ENCODE assay signal across 8 cellular contexts in genomic region chr18:59139615-59140286, GRCh38. TPM values are rescaled to one million over a fixed set of nuclear protein-coding genes. Genes with fewer than 3 reads are reported as not detected.
DNase-seq lines count a peak whose midpoint lies in the region; ATAC-seq and TF ChIP-seq lines count a peak whose summit lies in the region.

Gene SEC11C, plus strand, starts transcription at chr18:59139884. Its CDS starts 65 bp downstream, at chr18:59139949.

- DNase-seq in AG04450 (ENCODE audit: low read depth, low spot score) (peak; percentile 85), NCI-H345 (lab: John Stamatoyannopoulos, UW) (peak; percentile 98), activated B cell treated with CpG ODN at 0.5 μM for 24 hours (peak; percentile 93), iris pigment epithelial cell (ENCODE audit: low read depth) (peak; percentile 97)
- peak; percentile 97 for DNase-seq in central memory CD4-positive, alpha-beta T cell
- peak; percentile 90 to 93 for DNase-seq in stimulated activated CD4-positive, alpha-beta T cell treated with anti-CD3 and anti-CD28 coated beads, Interleukin-12 subunit alpha, Interleukin-12 subunit beta, amount 100 ng/mL, for 24 hours (ENCODE audit: low read depth in 2 of 2)

- peaks cover 44% of the 10 kb centered on the region for H3K4me1 Mint-ChIP-seq in activated B cell treated with CpG ODN at 0.5 μM for 24 hours

- H3K4me3 Mint-ChIP-seq in activated B cell treated with CpG ODN at 0.5 μM for 24 hours = peak within 1 kb of the TSS; percentile 95

- intact Hi-C loops in activated B cell treated with CpG ODN at 0.5 μM for 24 hours (cut with micrococcal nuclease) = loop anchor here (1.0 to 5.0 kb wide), 11 partner anchors 45 to 1517 kb away; partner anchors contain the start of genes LMAN1 and ZNF532

- POLR2A ChIA-PET in AG04450 (lab: Yijun Ruan, JAX) = no interaction called here
- POLR2A ChIA-PET in activated B cell treated with CpG ODN at 0.5 μM for 24 hours (lab: Charles Lee) = interaction anchor here (0.6 to 3.7 kb wide), 10 partner anchors 13 to 1470 kb away, joined by 3 to 20 read pairs (median 5); partner anchors contain the start of gene LMAN1

- CTCF ChIA-PET in AG04450 (lab: Charles Lee) (no interaction called here), activated B cell treated with CpG ODN at 0.5 μM for 24 hours (lab: Charles Lee) (interaction anchor here (1.0 to 1.3 kb wide), 2 partner anchors 55 to 56 kb away, joined by 4 to 5 read pairs; no protein-coding TSS in a partner anchor)

- peaks cover 7% of the 10 kb centered on the region for H3K27me3 Mint-ChIP-seq in activated B cell treated with CpG ODN at 0.5 μM for 24 hours

- peak within 1 kb of the TSS; percentile 100 for H3K27ac Mint-ChIP-seq in activated B cell treated with CpG ODN at 0.5 μM for 24 hours

- TF ChIP-seq CTCF in AG04450 (IDR thresholded peaks at IDR 0.05; ENCODE audit: low read depth, low read length) = no peak
- no peak for TF ChIP-seq CTCF in activated B cell treated with CpG ODN at 0.5 μM for 24 hours (IDR thresholded peaks at IDR 0.05)

- TF ChIP-seq POLR2A in GM18951 (IDR thresholded peaks at IDR 0.05; ENCODE audit: extremely low read depth, insufficient read depth, insufficient read length) = peak; percentile 90

- peak within 1 kb of the TSS; percentile 21 for H3K27ac ChIP-seq in AG04450 (ENCODE audit: low read depth, low read length)

- no peaks in the 10 kb centered on the region; the same call in 1 of the 2 replicates for H3K9me3 ChIP-seq in AG04450 (ENCODE audit: control insufficient read depth, insufficient read depth, low read length)

- peak within 1 kb of the TSS; percentile 86 for H3K4me3 ChIP-seq in AG04450 (ENCODE audit: low read depth, low read length)

- H3K27me3 ChIP-seq in AG04450 (ENCODE audit: control insufficient read depth, insufficient read depth, low read length) = peaks cover 31% of the 10 kb centered on the region

- H3K9me3 Mint-ChIP-seq in activated B cell treated with CpG ODN at 0.5 μM for 24 hours = no peaks in the 10 kb centered on the region

- in situ Hi-C loops in GM18951 (cut with MboI; ENCODE audit: low sequenced_read_pairs, unreplicated experiment) = no loop called here

- ATAC-seq in HG03196 (IDR thresholded peaks at IDR 0.05; ENCODE audit: unreplicated experiment) = peak; percentile 81
- ATAC-seq in activated B cell treated with CpG ODN at 0.5 μM for 24 hours (ENCODE audit: low read depth) = peak; percentile 84

- H3K36me3 Mint-ChIP-seq in activated B cell treated with CpG ODN at 0.5 μM for 24 hours (ENCODE audit: low read depth) = peaks cover 12% of the 10 kb centered on the region

RNA-seq across cellular contexts. Expression of gene SEC11C, which starts in this region (rescaled TPM):
- 13.9 and 19.7 TPM in 2 replicates for polyA plus RNA-seq in AG04450 (2011; rRNA removed)
- polyA minus RNA-seq in AG04450 (2011; rRNA and poly(A)+ RNA removed) = 2.8 and 4.1 TPM in 2 replicates
- total RNA-seq in activated B cell treated with CpG ODN at 0.5 μM for 24 hours = 112 and 126 TPM in 2 replicates

Comparison
In these comparisons a context has a peak if more than half of its experiments do, and no peak if none do; other contexts are left out.
1. Peak in every context shown above with its lines: DNase-seq, ATAC-seq, H3K4me3 ChIP-seq and H3K27ac ChIP-seq.